In the genomic region with DNA sequence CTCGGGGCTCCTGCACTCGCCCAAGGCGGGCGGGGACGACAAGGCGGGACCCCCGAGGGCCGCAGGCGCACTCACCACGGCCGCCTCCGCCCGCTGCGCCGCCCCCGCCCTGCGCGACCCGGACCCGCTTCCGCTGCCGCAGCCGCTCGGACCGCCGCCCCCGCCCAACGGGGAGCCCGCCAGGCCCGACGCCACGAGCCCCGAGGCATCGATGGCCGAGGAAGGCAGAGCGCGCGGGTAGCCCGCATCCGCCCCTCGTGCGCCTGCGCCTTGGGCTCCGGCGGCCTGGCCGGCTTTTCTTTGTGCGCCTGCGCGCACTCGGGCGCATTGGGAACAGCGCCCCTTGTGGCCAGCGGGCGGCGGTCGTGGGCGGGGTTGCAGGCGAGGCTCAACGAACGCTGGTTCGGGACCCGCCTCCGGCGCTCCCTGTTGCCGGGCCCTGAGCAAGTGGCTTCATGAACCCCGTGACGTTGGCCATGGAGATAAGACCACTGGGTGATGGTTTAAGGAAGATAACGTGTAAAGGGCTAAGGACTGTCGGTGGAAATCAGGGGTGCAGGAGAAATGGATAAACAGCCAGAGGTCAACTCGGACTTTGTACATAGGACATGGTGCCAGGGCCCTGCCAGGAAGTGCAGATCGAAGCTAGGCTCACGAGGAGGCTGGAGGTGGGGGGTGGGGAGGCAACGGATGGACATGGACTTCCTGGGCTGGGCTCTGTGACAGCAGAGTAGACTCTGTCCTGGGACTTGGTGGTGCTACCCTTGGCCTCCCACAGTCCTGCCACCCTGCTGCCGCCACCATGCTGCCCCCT, we compare ENCODE assay signal across 8 cellular contexts. TPM values are rescaled to one million over a fixed set of nuclear protein-coding genes. Genes with fewer than 3 reads are reported as not detected.
DNase-seq lines count a peak whose midpoint lies in the region; ATAC-seq, FAIRE-seq and TF ChIP-seq lines count a peak whose summit lies in the region.

C8G (plus strand) TSS at position 725 of the 814 bp plus-strand sequence; CDS start at position 803, 78 bp downstream.
A gene with protein sequence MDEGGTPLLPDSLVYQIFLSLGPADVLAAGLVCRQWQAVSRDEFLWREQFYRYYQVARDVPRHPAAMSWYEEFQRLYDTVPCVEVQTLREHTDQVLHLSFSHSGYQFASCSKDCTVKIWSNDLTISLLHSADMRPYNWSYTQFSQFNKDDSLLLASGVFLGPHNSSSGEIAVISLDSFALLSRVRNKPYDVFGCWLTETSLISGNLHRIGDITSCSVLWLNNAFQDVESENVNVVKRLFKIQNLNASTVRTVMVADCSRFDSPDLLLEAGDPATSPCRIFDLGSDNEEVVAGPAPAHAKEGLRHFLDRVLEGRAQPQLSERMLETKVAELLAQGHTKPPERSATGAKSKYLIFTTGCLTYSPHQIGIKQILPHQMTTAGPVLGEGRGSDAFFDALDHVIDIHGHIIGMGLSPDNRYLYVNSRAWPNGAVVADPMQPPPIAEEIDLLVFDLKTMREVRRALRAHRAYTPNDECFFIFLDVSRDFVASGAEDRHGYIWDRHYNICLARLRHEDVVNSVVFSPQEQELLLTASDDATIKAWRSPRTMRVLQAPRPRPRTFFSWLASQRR (minus strand): TSS at position 220 of the 814 bp plus-strand sequence. CDS start 655 bp downstream, outside the sequence.

- H3K27me3 Mint-ChIP-seq in mesothelial cell of epicardium (ENCODE audit: low read depth), result no peaks in the 10 kb centered on the region

- peak within 1 kb of the TSS; percentile 64 for H3K27ac ChIP-seq in endothelial cell of umbilical vein (ENCODE audit: insufficient read depth, low read depth, low read length)

- H4K20me1 ChIP-seq in endothelial cell of umbilical vein (replicated peaks; ENCODE audit: control insufficient read depth, extremely low read depth, insufficient read depth, low read length), result no peaks in the 10 kb centered on the region

- FAIRE-seq in endothelial cell of umbilical vein (lab: Jason Lieb, UNC), result peak; percentile 89

- H3K9ac ChIP-seq in NT2/D1 (ENCODE audit: insufficient read length, low read depth) (peak within 1 kb of the TSS; percentile 96), endothelial cell of umbilical vein (replicated peaks; ENCODE audit: extremely low read depth, insufficient read depth, low read length) (peak within 1 kb of the TSS; percentile 70)

- peaks cover 6% of the 10 kb centered on the region for H3K36me3 Mint-ChIP-seq in mesothelial cell of epicardium

- ATAC-seq in GM21381 (IDR thresholded peaks at IDR 0.05; ENCODE audit: unreplicated experiment), result peak; percentile 81

- no peaks in the 10 kb centered on the region for H3K9me1 ChIP-seq in endothelial cell of umbilical vein (replicated peaks; ENCODE audit: control insufficient read depth, extremely low read depth, insufficient read depth, low read length)

- H3K9me3 Mint-ChIP-seq in mesothelial cell of epicardium, result no peaks in the 10 kb centered on the region

- peaks cover 29% of the 10 kb centered on the region for H3K4me1 ChIP-seq in NT2/D1 (ENCODE audit: insufficient read depth, insufficient read length)
- no peaks in the 10 kb centered on the region for H3K4me1 ChIP-seq in endothelial cell of umbilical vein (ENCODE audit: control insufficient read depth, extremely low read depth, insufficient read depth, low read length)

- dilution Hi-C loops in endothelial cell of umbilical vein (cut with MboI; ENCODE audit: extremely low pct_ligation_motif_present, low sequenced_read_pairs), result loop anchor here (25.0 kb wide), 1 partner anchor 132 kb away; the partner anchor contains the start of gene RABL6

- no peak within 1 kb of the TSS for H2AFZ ChIP-seq in endothelial cell of umbilical vein (ENCODE audit: low read depth, low read length)

- H3K27ac Mint-ChIP-seq in mesothelial cell of epicardium, result peak within 1 kb of the TSS; percentile 83

- peak; percentile 100 for DNase-seq in D341Med (ENCODE audit: low spot score)
- peak in 74 of 76 experiments; percentile 59 to 97 (median 92) for DNase-seq in HUDEP-2 (lab: John Stamatoyannopoulos, UW; ENCODE audit: unreplicated experiment in 76 of 76)
- peak; percentile 93 for DNase-seq in NT2/D1 (ENCODE audit: low read depth, low spot score)
- DNase-seq in activated CD8-positive, alpha-beta memory T cell treated with anti-CD3 and anti-CD28 coated beads, Interleukin-2, amount 50 U/mL, for 4 hours, result peak; percentile 93
- peak; percentile 92 for DNase-seq in endothelial cell of umbilical vein (ENCODE audit: low read depth, low spot score)
- peak; percentile 94 to 96 for DNase-seq in mesothelial cell of epicardium (ENCODE audit: low spot score in 2 of 2, unreplicated experiment in 2 of 2)
- DNase-seq in stimulated activated CD8-positive, alpha-beta memory T cell treated with anti-CD3 and anti-CD28 coated beads, Interleukin-15, amount 100 ng/mL, for 4 hours (ENCODE audit: low read depth in 2 of 2), result peak; percentile 81 to 93

- H3K9me3 ChIP-seq in NT2/D1 (ENCODE audit: insufficient read depth, low read length), result no peaks in the 10 kb centered on the region
- no peaks in the 10 kb centered on the region for H3K9me3 ChIP-seq in endothelial cell of umbilical vein (replicated peaks; ENCODE audit: control insufficient read depth, insufficient read depth, low read length)

- peaks cover 8% of the 10 kb centered on the region for H3K4me1 Mint-ChIP-seq in mesothelial cell of epicardium

- H3K4me3 ChIP-seq in NT2/D1 (ENCODE audit: insufficient read length, low read depth), result peak within 1 kb of the TSS; percentile 91
- peak within 1 kb of the TSS; percentile 36 to 95 (median 60) for H3K4me3 ChIP-seq in endothelial cell of umbilical vein (replicated peaks in 1 of 3; ENCODE audit: insufficient read depth in 1 of 3, low read depth in 1 of 3, low read length in 3 of 3)

- no TSS peak for BruUV-seq in endothelial cell of umbilical vein (replicated peaks; lab: Mats Ljungman, UMichigan)

- POLR2A ChIA-PET in endothelial cell of umbilical vein (lab: Charles Lee), result no interaction called here

- H3K36me3 ChIP-seq in NT2/D1 (ENCODE audit: insufficient read depth, insufficient read length, low read length), result peaks cover 38% of the 10 kb centered on the region
- H3K36me3 ChIP-seq in endothelial cell of umbilical vein (ENCODE audit: control insufficient read depth in 2 of 2, extremely low read depth in 1 of 2, insufficient read depth in 2 of 2, low read length in 2 of 2), result peaks cover 2 to 25% of the 10 kb centered on the region in 2 experiments

- peak; percentile 25 for TF ChIP-seq POLR2A in endothelial cell of umbilical vein (IDR thresholded peaks at IDR 0.05; ENCODE audit: low read depth, low read length)

- peaks cover 26% of the 10 kb centered on the region for H3K79me2 ChIP-seq in endothelial cell of umbilical vein (ENCODE audit: control insufficient read depth, insufficient read depth, low read length)

- peak within 1 kb of the TSS; percentile 70 for H3K4me3 Mint-ChIP-seq in mesothelial cell of epicardium

- intact Hi-C loops in endothelial cell of umbilical vein (cut with micrococcal nuclease), result loop anchor here (1.0 to 5.0 kb wide), 5 partner anchors 48 to 157 kb away; partner anchors contain the start of genes PAXX, PHPT1, RABL6 and TRAF2

- peak within 1 kb of the TSS; percentile 32 for H3K4me2 ChIP-seq in endothelial cell of umbilical vein (ENCODE audit: insufficient read depth, low read length)

- peak; percentile 99 for TF ChIP-seq CTCF in endothelial cell of umbilical vein (IDR thresholded peaks at IDR 0.05; ENCODE audit: extremely low read depth in 1 of 2, insufficient read depth in 1 of 2, low read depth in 1 of 2, low read length in 2 of 2)
- TF ChIP-seq CTCF in mesothelial cell of epicardium (IDR thresholded peaks at IDR 0.05; ENCODE audit: unreplicated experiment), result peak; percentile 99

- CTCF ChIA-PET in endothelial cell of umbilical vein (lab: Charles Lee), result interaction anchor here (0.7 to 1.5 kb wide), 7 partner anchors 48 to 138 kb away, joined by 3 to 7 read pairs (median 3); partner anchors contain the start of genes AJM1 and PAXX

- H3K27me3 ChIP-seq in NT2/D1 (ENCODE audit: insufficient read depth, insufficient read length), result no peaks in the 10 kb centered on the region
- H3K27me3 ChIP-seq in endothelial cell of umbilical vein (ENCODE audit: control insufficient read depth in 2 of 2, insufficient read depth in 2 of 2, low read length in 2 of 2), result no peaks in the 10 kb centered on the region

TF ChIP-seq in endothelial cell of umbilical vein, 7 proteins besides CTCF, POLR2A, EP300 and RAD21:
- TF ChIP-seq POLR2AphosphoS5 (IDR thresholded peaks at IDR 0.05; ENCODE audit: insufficient read depth, low read depth, low read length) (peak; percentile 97), GATA2 (IDR thresholded peaks at IDR 0.05; ENCODE audit: insufficient read depth, insufficient read length, low read depth, low read length) (no peak), MAX (IDR thresholded peaks at IDR 0.05; ENCODE audit: insufficient read depth, insufficient read length) (peak; percentile 31), JUN (IDR thresholded peaks at IDR 0.05; ENCODE audit: borderline replicate concordance, insufficient read depth, insufficient read length, low read depth) (no peak)

RNA-seq across cellular contexts. Expression of gene C8G, which starts in this region (rescaled TPM):
- 1.4 and 1.9 TPM in 2 replicates for total RNA-seq in endothelial cell of umbilical vein
- polyA plus RNA-seq in endothelial cell of umbilical vein, result 0.47 and 0.70 TPM in 2 replicates
- polyA plus RNA-seq in endothelial cell of umbilical vein (2011; cell fraction: cytosol; rRNA removed), result 0.19 and 0.23 TPM in 2 replicates
- 2.1 and 2.5 TPM in 2 replicates for polyA plus RNA-seq in endothelial cell of umbilical vein (2011; cell fraction: nucleus; rRNA removed)
- polyA plus RNA-seq in endothelial cell of umbilical vein (2012), result 1.0 and 1.2 TPM in 2 replicates
- polyA minus RNA-seq in endothelial cell of umbilical vein, result 0.57 TPM in 1 of 2 replicates, not detected in the other
- polyA minus RNA-seq in endothelial cell of umbilical vein (2011; cell fraction: cytosol; rRNA and poly(A)+ RNA removed), result not detected
- polyA minus RNA-seq in endothelial cell of umbilical vein (2011; cell fraction: nucleus; rRNA and poly(A)+ RNA removed), result 1.3 and 1.9 TPM in 2 replicates
- total RNA-seq in mesothelial cell of epicardium, result 1.5 to 2.5 TPM (median 1.5 TPM) in 3 replicates

RNA-seq across cellular contexts. Expression of the second gene that starts in this region (rescaled TPM):
- total RNA-seq in endothelial cell of umbilical vein (95.6 and 97.3 TPM in 2 replicates), mesothelial cell of epicardium (58.9 to 62.3 TPM (median 59.8 TPM) in 3 replicates)
- 151 and 209 TPM in 2 replicates for polyA plus RNA-seq in endothelial cell of umbilical vein
- polyA plus RNA-seq in endothelial cell of umbilical vein (2011; cell fraction: cytosol; rRNA removed), result 45.3 and 70.5 TPM in 2 replicates
- 141 and 147 TPM in 2 replicates for polyA plus RNA-seq in endothelial cell of umbilical vein (2011; cell fraction: nucleus; rRNA removed)
- 49.5 and 69.6 TPM in 2 replicates for polyA plus RNA-seq in endothelial cell of umbilical vein (2012)
- polyA minus RNA-seq in endothelial cell of umbilical vein, result 71.4 and 98.0 TPM in 2 replicates
- polyA minus RNA-seq in endothelial cell of umbilical vein (2011; cell fraction: cytosol; rRNA and poly(A)+ RNA removed), result 157 TPM
- 30.7 and 57.3 TPM in 2 replicates for polyA minus RNA-seq in endothelial cell of umbilical vein (2011; cell fraction: nucleus; rRNA and poly(A)+ RNA removed)

Comparison
In these comparisons a context has a peak if more than half of its experiments do, and no peak if none do; other contexts are left out.
1. Peak in every context shown above with its lines: DNase-seq, ATAC-seq, H3K4me3 ChIP-seq and H3K27ac ChIP-seq.